Comparison of ENCODE assay signal across 14 cellular contexts in genomic region chr14:71647086-71647784, GRCh38.
DNase-seq lines count a peak whose midpoint lies in the region; ATAC-seq, FAIRE-seq and TF ChIP-seq lines count a peak whose summit lies in the region.
"Had no signal": no experiment of that assay in that cellular context is flagged by ENCODE, and none has a peak within 500 bp of the region (broad histone marks: within the 10 kb centered on the region; RNA-seq: fewer than 3 reads in every experiment).

No MANE protein-coding gene starts in this region.

- H3K9ac ChIP-seq in mammary epithelial cell (ENCODE audit: insufficient read depth, low read length): no peak overlapping the region

- in situ Hi-C loops in mammary epithelial cell (cut with MboI; ENCODE audit: low sequenced_read_pairs in 2 of 2): no loop called here

- no peaks in the 10 kb centered on the region for H3K4me1 Mint-ChIP-seq in activated T-cell treated with anti-CD3 and anti-CD28 coated beads, Interleukin-2, amount 50 U/mL, for 72 hours (ENCODE audit: low read depth)
- H3K4me1 Mint-ChIP-seq: activated CD4-positive, alpha-beta T cell treated with anti-CD3 and anti-CD28 coated beads, Interleukin-2, amount 10 ng/mL, durations not matched to agents 7 days and 5 days; memory B cell had no signal

- H3K4me2 ChIP-seq in mammary epithelial cell (ENCODE audit: insufficient read depth, low read depth, low read length): no peak overlapping the region

- TF ChIP-seq CTCF in D721Med (IDR thresholded peaks at IDR 0.05; ENCODE audit: insufficient read depth, missing control alignments): peak; percentile 20
- TF ChIP-seq CTCF in mammary epithelial cell (conservative IDR thresholded peaks at IDR 0.05 in 1 of 2, IDR thresholded peaks at IDR 0.05 in 1 of 2; ENCODE audit: extremely low read depth in 1 of 2, insufficient read depth in 1 of 2, low read depth in 1 of 2, low read length in 2 of 2): peak in 1 of 2 donors; percentile 2
- TF ChIP-seq CTCF in mucosa of descending colon (IDR thresholded peaks at IDR 0.05): no peak

- no peaks in the 10 kb centered on the region for H4K20me1 ChIP-seq in mammary epithelial cell (ENCODE audit: insufficient read depth, low read length)

- H3K27me3 ChIP-seq in mammary epithelial cell (ENCODE audit: insufficient read depth, low read length): no peaks in the 10 kb centered on the region
- H3K27me3 ChIP-seq: right lobe of liver, SJSA1 had no signal

- peaks cover 18 to 30% of the 10 kb centered on the region in 2 donors for H3K36me3 Mint-ChIP-seq in activated T-cell treated with anti-CD3 and anti-CD28 coated beads, Interleukin-2, amount 50 U/mL, for 72 hours (ENCODE audit: insufficient read depth in 2 of 2)

- intact Hi-C loops in mammary epithelial cell (cut with micrococcal nuclease) (loop anchor here (10.0 kb wide), 1 partner anchor 322 kb away; the partner anchor contains the start of gene SIPA1L1), mucosa of descending colon (cut with DNase I, micrococcal nuclease) (no loop called here)

- H3K79me2 ChIP-seq in mammary epithelial cell (ENCODE audit: insufficient read depth, low read length): no peaks in the 10 kb centered on the region

- no peaks in the 10 kb centered on the region for H3K27me3 Mint-ChIP-seq in activated T-cell treated with anti-CD3 and anti-CD28 coated beads, Interleukin-2, amount 50 U/mL, for 72 hours (ENCODE audit: low read depth)
- H3K27me3 Mint-ChIP-seq: activated CD4-positive, alpha-beta T cell treated with anti-CD3 and anti-CD28 coated beads, Interleukin-2, amount 10 ng/mL, durations not matched to agents 7 days and 5 days; memory B cell had no signal

- peak; percentile 85 for ATAC-seq in mucosa of descending colon
- no peak for ATAC-seq in GM19324 (IDR thresholded peaks at IDR 0.05; ENCODE audit: low FRiP score, unreplicated experiment)
- ATAC-seq in HG02798 (IDR thresholded peaks at IDR 0.05; ENCODE audit: poor library complexity, unreplicated experiment): no peak
- ATAC-seq in activated T-cell treated with anti-CD3 and anti-CD28 coated beads, Interleukin-2, amount 50 U/mL, for 72 hours (replicated peaks in 1 of 2): no peak
- ATAC-seq: right lobe of liver had no signal

- no peak overlapping the region for H3K27ac Mint-ChIP-seq in activated T-cell treated with anti-CD3 and anti-CD28 coated beads, Interleukin-2, amount 50 U/mL, for 72 hours
- H3K27ac Mint-ChIP-seq: activated CD4-positive, alpha-beta T cell treated with anti-CD3 and anti-CD28 coated beads, Interleukin-2, amount 10 ng/mL, durations not matched to agents 7 days and 5 days; memory B cell had no signal

- CTCF ChIA-PET in mammary epithelial cell (lab: Charles Lee; ENCODE audit: low non-redundant PET): no interaction called here

- FAIRE-seq in D721Med (lab: Jason Lieb, UNC): peak; percentile 64

- H2AFZ ChIP-seq in mammary epithelial cell (ENCODE audit: low read depth, low read length): no peak overlapping the region

- no peaks in the 10 kb centered on the region for H3K36me3 ChIP-seq in mammary epithelial cell (ENCODE audit: insufficient read depth, low read length)
- no peaks in the 10 kb centered on the region for H3K36me3 ChIP-seq in mucosa of descending colon (ENCODE audit: low read depth)
- H3K36me3 ChIP-seq: right lobe of liver had no signal

- DNase-seq in D721Med (ENCODE audit: insufficient read length, low spot score) (no peak), NCI-H146 (lab: John Stamatoyannopoulos, UW) (peak; percentile 19), mammary epithelial cell (peak; percentile 64), mucosa of descending colon (peak in 1 of 3 donors; percentile 60), SKM-1 (lab: John Stamatoyannopoulos, UW; ENCODE audit: unreplicated experiment) (no peak)
- no peak for DNase-seq in activated T-cell treated with anti-CD3 and anti-CD28 coated beads, Interleukin-2, amount 50 U/mL, for 72 hours
- DNase-seq: activated CD4-positive, alpha-beta T cell treated with anti-CD3 and anti-CD28 coated beads, Interleukin-2, amount 10 ng/mL, durations not matched to agents 7 days and 5 days; activated gamma-delta T cell treated with Interleukin-2 at 50 U/mL for 16 hours; NCI-H1436; right lobe of liver had no signal

- H3K9me3 Mint-ChIP-seq in activated T-cell treated with anti-CD3 and anti-CD28 coated beads, Interleukin-2, amount 50 U/mL, for 72 hours: peaks cover 3 to 6% of the 10 kb centered on the region in 2 donors

- dilution Hi-C loops in mammary epithelial cell (cut with HindIII; ENCODE audit: low sequenced_read_pairs): no loop called here

- H3K4me3 ChIP-seq in mammary epithelial cell (replicated peaks in 1 of 3; ENCODE audit: insufficient read depth in 1 of 3, low read depth in 2 of 3, low read length in 3 of 3): no peak overlapping the region
- H3K4me3 ChIP-seq in mucosa of descending colon: no peak overlapping the region
- H3K4me3 ChIP-seq: right lobe of liver, SJSA1 had no signal

- no TSS peak for BruUV-seq in mammary epithelial cell (replicated peaks; lab: Mats Ljungman, UMichigan)

- H3K9me3 ChIP-seq in mammary epithelial cell (replicated peaks; ENCODE audit: insufficient read depth, low read length) (no peaks in the 10 kb centered on the region), mucosa of descending colon (peaks cover 7% of the 10 kb centered on the region)
- H3K9me3 ChIP-seq: right lobe of liver, SJSA1 had no signal

- 45% methylated on average over 4 of the region's 4 CpGs for WGBS in mammary epithelial cell (ENCODE audit: low coverage, missing lambda C conversion rate)

- H3K4me1 ChIP-seq in mammary epithelial cell (ENCODE audit: insufficient read depth, low read length) (peaks cover 11% of the 10 kb centered on the region), mucosa of descending colon (ENCODE audit: low read depth) (peaks cover 12% of the 10 kb centered on the region)
- H3K4me1 ChIP-seq: right lobe of liver had no signal

- H3K27ac ChIP-seq in mammary epithelial cell (ENCODE audit: insufficient read depth, low read depth, low read length): no peak overlapping the region
- H3K27ac ChIP-seq: right lobe of liver, SJSA1 had no signal

- H3K4me3 Mint-ChIP-seq in activated T-cell treated with anti-CD3 and anti-CD28 coated beads, Interleukin-2, amount 50 U/mL, for 72 hours: no peak overlapping the region
- H3K4me3 Mint-ChIP-seq: activated CD4-positive, alpha-beta T cell treated with anti-CD3 and anti-CD28 coated beads, Interleukin-2, amount 10 ng/mL, durations not matched to agents 7 days and 5 days; memory B cell had no signal

Comparison
In these comparisons a context has a peak if more than half of its experiments do, and no peak if none do; other contexts are left out.
1. DNase-seq: peak in NCI-H146 (single experiment) and mammary epithelial cell (single experiment); none in D721Med (single experiment), activated T-cell treated with anti-CD3 and anti-CD28 coated beads, Interleukin-2, amount 50 U/mL, for 72 hours (0 of 2) and SKM-1 (single experiment).